ENCODE assay signal across 13 cellular contexts in genomic region chr10:119680050-119680449, GRCh38. TPM values are rescaled to one million over a fixed set of nuclear protein-coding genes. Genes with fewer than 3 reads are reported as not detected.
DNase-seq lines count a peak whose midpoint lies in the region; ATAC-seq and TF ChIP-seq lines count a peak whose summit lies in the region.
"Had no signal": no experiment of that assay in that cellular context is flagged by ENCODE, and none has a peak within 500 bp of the region (broad histone marks: within the 10 kb centered on the region; RNA-seq: fewer than 3 reads in every experiment).

No MANE protein-coding gene starts in this region.

- DNase-seq in GM04504 (ENCODE audit: low read depth) (peak; percentile 54), fibroblast of pulmonary artery (ENCODE audit: low read depth) (peak; percentile 90), GM23338 (ENCODE audit: low spot score) (no peak), type B pancreatic cell (ENCODE audit: extremely low spot score, unreplicated experiment) (no peak), NCI-H1436 treated with DMSO at 0.1 percent for 48 hours (lab: John Stamatoyannopoulos, UW) (no peak)
- DNase-seq: activated CD8-positive, alpha-beta memory T cell treated with anti-CD3 and anti-CD28 coated beads, Interleukin-2, amount 50 U/mL, for 4 hours; DND-41; NCI-H1092; nephron progenitor cell had no signal

- H3K27ac Mint-ChIP-seq in GM23338 (no peak overlapping the region), type B pancreatic cell (no peak overlapping the region)

- no peaks in the 10 kb centered on the region for H3F3A ChIP-seq in GM23338 (replicated peaks; ENCODE audit: low read depth)

- no peak overlapping the region for H3K4me2 ChIP-seq in GM23338

- no peaks in the 10 kb centered on the region for H3K27me3 ChIP-seq in GM23338 (ENCODE audit: insufficient read depth)

- H3K9me3 Mint-ChIP-seq in GM23338 = peaks cover 4% of the 10 kb centered on the region; the same call in 2 of the 3 replicates
- no peaks in the 10 kb centered on the region for H3K9me3 Mint-ChIP-seq in type B pancreatic cell
- H3K9me3 Mint-ChIP-seq: nephron progenitor cell had no signal

- H3K4me3 Mint-ChIP-seq in GM23338 (no peak overlapping the region), type B pancreatic cell (no peak overlapping the region)
- H3K4me3 Mint-ChIP-seq: nephron progenitor cell had no signal

- H3K4me1 Mint-ChIP-seq in GM23338 (no peaks in the 10 kb centered on the region; the same call in 2 of the 3 replicates), type B pancreatic cell (ENCODE audit: unreplicated experiment) (no peaks in the 10 kb centered on the region)

- H3K36me3 ChIP-seq in GM23338 (ENCODE audit: insufficient read depth) = peaks cover 6% of the 10 kb centered on the region; the same call in 1 of the 2 replicates

- TF ChIP-seq CTCF in fibroblast of pulmonary artery (IDR thresholded peaks at IDR 0.05; ENCODE audit: low read length, missing control alignments) (no peak), GM23338 (conservative IDR thresholded peaks at IDR 0.05; ENCODE audit: low read depth in 2 of 2) (no peak), type B pancreatic cell (conservative IDR thresholded peaks at IDR 0.05) (no peak)

- no peak overlapping the region for H3K4me3 ChIP-seq in fibroblast of pulmonary artery (replicated peaks; ENCODE audit: low read depth, low read length)
- H3K4me3 ChIP-seq in skin epidermis = no peak overlapping the region
- no peak overlapping the region for H3K4me3 ChIP-seq in GM23338
- H3K4me3 ChIP-seq: SK-N-MC had no signal

- H3K27me3 Mint-ChIP-seq in GM23338 (ENCODE audit: insufficient read depth, low read depth, poor library complexity) = peaks cover 3% of the 10 kb centered on the region
- H3K27me3 Mint-ChIP-seq in type B pancreatic cell = no peaks in the 10 kb centered on the region

- H3K27ac ChIP-seq in skin epidermis = peak overlapping the region in 20 of 21 experiments; percentile 13 to 84 (median 67)
- no peak overlapping the region for H3K27ac ChIP-seq in GM23338 (ENCODE audit: low read depth)
- H3K27ac ChIP-seq: SK-N-MC had no signal

- H3K4me1 ChIP-seq in GM23338 (ENCODE audit: insufficient read depth) = no peaks in the 10 kb centered on the region

- H4K20me1 ChIP-seq in GM23338 (replicated peaks; ENCODE audit: insufficient read depth) = no peaks in the 10 kb centered on the region

- H3K79me2 ChIP-seq in GM23338 (replicated peaks; ENCODE audit: insufficient read depth) = no peaks in the 10 kb centered on the region

- no peak overlapping the region for H2AFZ ChIP-seq in GM23338

- peaks cover 11% of the 10 kb centered on the region for H3K36me3 Mint-ChIP-seq in GM23338 (ENCODE audit: low read depth)
- peaks cover 9% of the 10 kb centered on the region for H3K36me3 Mint-ChIP-seq in type B pancreatic cell

- peak; percentile 45 for ATAC-seq in SK-N-SH treated with all-trans-retinoic acid at 6 μM for 48 hours
- ATAC-seq in GM23338 = no peak
- no peak for ATAC-seq in HG02938 (IDR thresholded peaks at IDR 0.05; ENCODE audit: unreplicated experiment)

- H3K9me2 ChIP-seq in GM23338 (ENCODE audit: insufficient read depth) = no peaks in the 10 kb centered on the region

TF ChIP-seq in SK-N-SH treated with all-trans-retinoic acid at 6 μM for 48 hours, 23 proteins besides CTCF, POLR2A, EP300 and RAD21:
- no peak for TF ChIP-seq ZFP30 (CRISPR knock-in tag; IDR thresholded peaks at IDR 0.05)
- TF ChIP-seq PATZ1 (CRISPR knock-in tag; IDR thresholded peaks at IDR 0.05; ENCODE audit: borderline replicate concordance) = no peak
- no peak for TF ChIP-seq ZFP3 (CRISPR knock-in tag; IDR thresholded peaks at IDR 0.05)
- no peak for TF ChIP-seq SNAI2 (CRISPR knock-in tag; IDR thresholded peaks at IDR 0.05)
- no peak for TF ChIP-seq ISL1 (CRISPR knock-in tag; IDR thresholded peaks at IDR 0.05)
- TF ChIP-seq TOX (CRISPR knock-in tag; IDR thresholded peaks at IDR 0.05; ENCODE audit: borderline replicate concordance) = no peak

TF ChIP-seq in GM23338, 12 proteins besides CTCF, POLR2A, EP300 and RAD21 (continues in another document):
- no peak for TF ChIP-seq CREB1 (CRISPR knock-in tag; IDR thresholded peaks at IDR 0.05; ENCODE audit: low read depth)
- no peak for TF ChIP-seq JUNB (IDR thresholded peaks at IDR 0.05; ENCODE audit: unreplicated experiment)
- no peak for TF ChIP-seq NANOG (IDR thresholded peaks at IDR 0.05; ENCODE audit: borderline replicate concordance)
- no peak for TF ChIP-seq POLR2AphosphoS5 (IDR thresholded peaks at IDR 0.05; ENCODE audit: low read depth)
- TF ChIP-seq REST (IDR thresholded peaks at IDR 0.05; ENCODE audit: unreplicated experiment) = no peak
- TF ChIP-seq ZNF331 (CRISPR knock-in tag; IDR thresholded peaks at IDR 0.05; ENCODE audit: low read depth) = no peak
- TF ChIP-seq STAT1 (IDR thresholded peaks at IDR 0.05; ENCODE audit: unreplicated experiment) = no peak
- TF ChIP-seq EZH2 (IDR thresholded peaks at IDR 0.05; ENCODE audit: low read depth, unreplicated experiment) = no peak
- no peak for TF ChIP-seq EZH2phosphoT487 (IDR thresholded peaks at IDR 0.05; ENCODE audit: unreplicated experiment)

RNA-seq across cellular contexts. Expression of gene BAG3, which starts 28.9 kb away (rescaled TPM):
- total RNA-seq in GM23338 (2014; rRNA removed; shearing (Covaris generic)) = 8.2 TPM in 2 replicates
- 8.4 and 8.6 TPM in 2 replicates for polyA plus RNA-seq in GM23338 (2016; fragmentation: Nextera tagmentation; extraction: Ambion mirVana)
- 24.9 and 29.3 TPM in 2 replicates for total RNA-seq in type B pancreatic cell (ENCODE audit: low replicate concordance)

RNA-seq across cellular contexts. Expression of gene INPP5F, which starts 45.8 kb away (rescaled TPM):
- 80.3 and 86.0 TPM in 2 replicates for total RNA-seq in GM23338 (2014; rRNA removed; shearing (Covaris generic))
- 36.2 and 41.4 TPM in 2 replicates for polyA plus RNA-seq in GM23338 (2016; fragmentation: Nextera tagmentation; extraction: Ambion mirVana)
- 47.4 and 48.1 TPM in 2 replicates for total RNA-seq in type B pancreatic cell (ENCODE audit: low replicate concordance)

Comparison
In these comparisons a context has a peak if more than half of its experiments do, and no peak if none do; other contexts are left out.
1. DNase-seq: peak in GM04504 (single experiment) and fibroblast of pulmonary artery (single experiment); none in GM23338 (single experiment), type B pancreatic cell (single experiment) and NCI-H1436 treated with DMSO at 0.1 percent for 48 hours (single experiment).